Comparison of ENCODE assay signal across 28 cellular contexts in genomic region chr15:40297356-40297755, GRCh38. TPM values are rescaled to one million over a fixed set of nuclear protein-coding genes. Genes with fewer than 3 reads are reported as not detected.
DNase-seq lines count a peak whose midpoint lies in the region; ATAC-seq, FAIRE-seq and TF ChIP-seq lines count a peak whose summit lies in the region.
"Had no signal": no experiment of that assay in that cellular context is flagged by ENCODE, and none has a peak within 500 bp of the region (broad histone marks: within the 10 kb centered on the region; RNA-seq: fewer than 3 reads in every experiment).

No MANE protein-coding gene starts in this region.

- no peaks in the 10 kb centered on the region for H3K9me3 ChIP-seq in lower lobe of right lung
- no peaks in the 10 kb centered on the region for H3K9me3 ChIP-seq in aorta (ENCODE audit: control insufficient read depth, low read length)

- TF ChIP-seq CTCF in VCaP (conservative IDR thresholded peaks at IDR 0.05) (no peak), lower lobe of right lung (IDR thresholded peaks at IDR 0.05) (no peak)

- no peak for FAIRE-seq in GM19239 (lab: Jason Lieb, UNC)
- FAIRE-seq: HTR-8/SVneo, RCC 7860 had no signal

- H3K4me1 ChIP-seq in lower lobe of right lung (no peaks in the 10 kb centered on the region), aorta (ENCODE audit: control insufficient read depth in 1 of 2, insufficient read depth in 2 of 2, low read length in 2 of 2) (no peaks in the 10 kb centered on the region)
- H3K4me1 ChIP-seq: HAP-1, SJCRH30 had no signal

- H3K27ac ChIP-seq in VCaP (peak overlapping the region; percentile 31; the same call in 1 of the 2 replicates), lower lobe of right lung (no peak overlapping the region), aorta (ENCODE audit: low read depth in 1 of 2, low read length in 2 of 2) (no peak overlapping the region)
- H3K27ac ChIP-seq: SJCRH30 had no signal

- 96 to 97% methylated on average over 10 of the region's 10 CpGs for WGBS in aorta, 2 donors

- no peak overlapping the region for H3K4me3 ChIP-seq in lower lobe of right lung
- no peak overlapping the region for H3K4me3 ChIP-seq in aorta (ENCODE audit: low read length in 2 of 2)
- H3K4me3 ChIP-seq: HAP-1, SJCRH30 had no signal

- peaks cover 0 to 4% of the 10 kb centered on the region in 2 donors for H3K9me3 Mint-ChIP-seq in activated naive CD4-positive, alpha-beta T cell treated with anti-CD3 and anti-CD28 coated beads, Interleukin-2, amount 50 U/mL, for 72 hours

- H3K27me3 ChIP-seq in lower lobe of right lung (ENCODE audit: low read depth) (peaks cover 2% of the 10 kb centered on the region), aorta (ENCODE audit: control insufficient read depth in 1 of 2, insufficient read depth in 2 of 2, low read length in 1 of 2) (no peaks in the 10 kb centered on the region)
- H3K27me3 ChIP-seq: SJCRH30 had no signal

- peaks cover 13 to 26% of the 10 kb centered on the region in 2 donors for H3K36me3 Mint-ChIP-seq in activated naive CD4-positive, alpha-beta T cell treated with anti-CD3 and anti-CD28 coated beads, Interleukin-2, amount 50 U/mL, for 72 hours

- intact Hi-C loops in lower lobe of right lung (cut with DNase I) (no loop called here), aorta (cut with DNase I) (no loop called here), sciatic nerve (cut with DNase I) (no loop called here)

- H3K27ac Mint-ChIP-seq in activated naive CD4-positive, alpha-beta T cell treated with anti-CD3 and anti-CD28 coated beads, Interleukin-2, amount 50 U/mL, for 72 hours = peak overlapping the region; percentile 34 to 40
- H3K27ac Mint-ChIP-seq: HFFc6 had no signal

- no peak for ATAC-seq in activated naive CD4-positive, alpha-beta T cell treated with anti-CD3 and anti-CD28 coated beads, Interleukin-2, amount 50 U/mL, for 72 hours
- ATAC-seq in lower lobe of right lung = no peak
- no peak for ATAC-seq in aorta (ENCODE audit: low FRiP score)
- no peak for ATAC-seq in sciatic nerve

- DNase-seq in activated naive CD4-positive, alpha-beta T cell treated with anti-CD3 and anti-CD28 coated beads, Interleukin-2, amount 50 U/mL, for 72 hours (ENCODE audit: low spot score in 2 of 2) = no peak
- DNase-seq in activated naive CD4-positive, alpha-beta T cell (lab: John Stamatoyannopoulos, UW) = no peak
- DNase-seq in lower lobe of right lung (peak; percentile 11), aorta (peak; percentile 35 to 44), GM19239 (ENCODE audit: insufficient read length, low spot score) (no peak), sciatic nerve (ENCODE audit: low spot score) (no peak)
- DNase-seq: 8988T, ACHN, Calu3, DMS153, DND-41, HFFc6, KBM-7, MV-4-11, NCI-H1105, NCI-H146, NCI-H1930, NCI-H2107, NCI-H524, NCI-H748 treated with DMSO at 0.1 percent for 48 hours, SJCRH30 had no signal

- H3K36me3 ChIP-seq in lower lobe of right lung (peaks cover 27% of the 10 kb centered on the region), aorta (ENCODE audit: control insufficient read depth in 1 of 2, insufficient read depth in 2 of 2, low read length in 1 of 2) (no peaks in the 10 kb centered on the region)
- H3K36me3 ChIP-seq: HAP-1, SJCRH30 had no signal

RNA-seq across cellular contexts. Expression of gene PLCB2, which starts 10.4 kb away (rescaled TPM):
- total RNA-seq in activated naive CD4-positive, alpha-beta T cell treated with anti-CD3 and anti-CD28 coated beads, Interleukin-2, amount 50 U/mL, for 72 hours = 10 to 100 TPM; 63.5 to 91.5 TPM
- total RNA-seq in lower lobe of right lung (105 TPM), aorta (10 to 100 TPM; 23.6 to 55.8 TPM), sciatic nerve (43.4 TPM)
- polyA plus RNA-seq in aorta = 1 to 10 TPM; 5.8 to 7.2 TPM

RNA-seq across cellular contexts. Expression of gene ANKRD63, which starts 14.5 kb away (rescaled TPM):
- not detected for total RNA-seq in activated naive CD4-positive, alpha-beta T cell treated with anti-CD3 and anti-CD28 coated beads, Interleukin-2, amount 50 U/mL, for 72 hours
- not detected for total RNA-seq in lower lobe of right lung
- total RNA-seq in aorta = not detected
- not detected for polyA plus RNA-seq in aorta
- total RNA-seq in sciatic nerve = not detected
- total RNA-seq: Calu3, HFFc6, LHCN-M2, MCF 10A had no signal
- polyA plus RNA-seq: BJ had no signal

RNA-seq across cellular contexts. Expression of gene INAFM2, which starts 26.1 kb away (rescaled TPM):
- 10 to 100 TPM in 1 of 2 donors, 1 to 10 TPM in 1; 5.8 to 14.2 TPM for total RNA-seq in activated naive CD4-positive, alpha-beta T cell treated with anti-CD3 and anti-CD28 coated beads, Interleukin-2, amount 50 U/mL, for 72 hours
- total RNA-seq in lower lobe of right lung = 33.8 TPM
- total RNA-seq in aorta = 10 to 100 TPM; 59.4 to 70.0 TPM
- polyA plus RNA-seq in aorta = 10 to 100 TPM; 26.0 to 53.6 TPM
- total RNA-seq in sciatic nerve = 25.5 TPM

RNA-seq across cellular contexts. Expression of gene CCDC9B, which starts 43.4 kb away (rescaled TPM):
- 1 to 10 TPM; 1.6 to 2.8 TPM for total RNA-seq in activated naive CD4-positive, alpha-beta T cell treated with anti-CD3 and anti-CD28 coated beads, Interleukin-2, amount 50 U/mL, for 72 hours
- total RNA-seq in lower lobe of right lung (71.4 TPM), aorta (10 to 100 TPM; 59.6 to 66.6 TPM), sciatic nerve (37.8 TPM)
- polyA plus RNA-seq in aorta = 10 to 100 TPM; 16.2 to 44.2 TPM

RNA-seq across cellular contexts. Expression of gene PHGR1, which starts 53.5 kb away (rescaled TPM):
- not detected for total RNA-seq in activated naive CD4-positive, alpha-beta T cell treated with anti-CD3 and anti-CD28 coated beads, Interleukin-2, amount 50 U/mL, for 72 hours
- total RNA-seq in lower lobe of right lung (not detected), aorta (not detected), sciatic nerve (not detected)
- 1,000 to 10,000 TPM in 1 of 2 donors, 10 to 100 TPM in 1; 45.9 to 1,323 TPM for polyA plus RNA-seq in aorta
- total RNA-seq: Calu3, HFFc6, LHCN-M2, MCF 10A, SJCRH30 had no signal
- polyA plus RNA-seq: BJ had no signal

Comparison
In these comparisons a context has a peak if more than half of its experiments do, and no peak if none do; other contexts are left out.
1. DNase-seq: peak in lower lobe of right lung (single experiment) and aorta (2 of 2); none in activated naive CD4-positive, alpha-beta T cell treated with anti-CD3 and anti-CD28 coated beads, Interleukin-2, amount 50 U/mL, for 72 hours (0 of 2), activated naive CD4-positive, alpha-beta T cell (0 of 4), GM19239 (single experiment) and sciatic nerve (single experiment).